8 cellular contexts compared by ENCODE assay signal in genomic region chr3:129441215-129441614, GRCh38. TPM values are rescaled to one million over a fixed set of nuclear protein-coding genes. Genes with fewer than 3 reads are reported as not detected.
DNase-seq lines count a peak whose midpoint lies in the region; ATAC-seq, FAIRE-seq and TF ChIP-seq lines count a peak whose summit lies in the region.

No MANE protein-coding gene starts in this region.

- CTCF ChIA-PET in GM12878 (lab: Yijun Ruan, JAX): interaction anchor here (0.9 to 5.5 kb wide), 6 partner anchors 12 to 58 kb away, joined by 3 to 43 read pairs (median 5); no protein-coding TSS in a partner anchor

- H3K27me3 Mint-ChIP-seq in mesothelial cell of epicardium (ENCODE audit: low read depth): no peaks in the 10 kb centered on the region

- no peak for FAIRE-seq in GM12878 (lab: Jason Lieb, UNC)

- SMC1A ChIA-PET in GM12878 (lab: Charles Lee; ENCODE audit: uncharacterized antibody, unreplicated experiment): interaction anchor here (0.6 to 14.5 kb wide), 9 partner anchors 10 to 385 kb away, joined by 3 to 275 read pairs (median 6); partner anchors contain the start of gene EFCAB12

- H2AFZ ChIP-seq in GM12878 (ENCODE audit: control insufficient read depth, low read depth, low read length): peak overlapping the region; percentile 95; the same call in 1 of the 2 replicates

- no peaks in the 10 kb centered on the region for H4K20me1 ChIP-seq in GM12878 (ENCODE audit: control insufficient read depth, insufficient read depth)

- H3K27ac Mint-ChIP-seq in mesothelial cell of epicardium: peak overlapping the region; percentile 95

- peaks cover 39% of the 10 kb centered on the region for H3K79me2 ChIP-seq in GM12878 (ENCODE audit: control insufficient read depth, insufficient read depth, low read length)

- H3K36me3 Mint-ChIP-seq in mesothelial cell of epicardium: peaks cover 9% of the 10 kb centered on the region

- in situ Hi-C loops in GM12878 (cut with MboI): no loop called here

- H3K4me2 ChIP-seq in GM12878 (ENCODE audit: control insufficient read depth, insufficient read depth): peak overlapping the region; percentile 93

- 83% methylated on average over 9 of the region's 9 CpGs for WGBS in GM12878 (ENCODE audit: insufficient coverage, insufficient replicate concordance, low lambda C conversion rate, missing lambda C conversion rate)

- RAD21 ChIA-PET in GM12878 (lab: Charles Lee; ENCODE audit: unreplicated experiment): interaction anchor here (0.9 to 3.8 kb wide), 6 partner anchors 15 to 58 kb away, joined by 3 to 22 read pairs (median 4); no protein-coding TSS in a partner anchor

- peaks cover 54% of the 10 kb centered on the region for H3K4me1 Mint-ChIP-seq in mesothelial cell of epicardium

- TF ChIP-seq CTCF in BE2C (IDR thresholded peaks at IDR 0.05; ENCODE audit: low read depth, low read length): no peak
- no peak for TF ChIP-seq CTCF in GM12878 (IDR thresholded peaks at IDR 0.05 in 2 of 3, conservative IDR thresholded peaks at IDR 0.05 in 1 of 3; ENCODE audit: control insufficient read depth in 2 of 3, extremely low read depth in 1 of 3, insufficient read depth in 1 of 3, low read depth in 3 of 3, low read length in 3 of 3)
- no peak for TF ChIP-seq CTCF in mesothelial cell of epicardium (IDR thresholded peaks at IDR 0.05; ENCODE audit: unreplicated experiment)

- POLR2A ChIA-PET in GM12878 (lab: Charles Lee): interaction anchor here (0.6 to 6.0 kb wide), 13 partner anchors 9 to 321 kb away, joined by 3 to 40 read pairs (median 4); partner anchors contain the start of gene EFCAB12

- H3K4me3 ChIP-seq in BE2C (ENCODE audit: low read depth, low read length) (peak overlapping the region; percentile 98), GM12878 (peak overlapping the region; percentile 76)
- H3K4me3 ChIP-seq in Jurkat, Clone E6-1 (ENCODE audit: low read length): peak overlapping the region; percentile 76

- BruUV-seq in GM12878 (replicated peaks; lab: Mats Ljungman, UMichigan): no TSS peak

- TF ChIP-seq POLR2A in GM12878 (IDR thresholded peaks at IDR 0.05; ENCODE audit: low read depth, low read length): no peak

- no peak overlapping the region for H3K9ac ChIP-seq in GM12878 (ENCODE audit: control insufficient read depth, insufficient read depth, low read length)

- no peak for ATAC-seq in GM12878
- ATAC-seq in GM21381 (IDR thresholded peaks at IDR 0.05; ENCODE audit: unreplicated experiment): no peak

- H3K27ac ChIP-seq in GM12878 (ENCODE audit: control insufficient read depth, insufficient read depth): peak overlapping the region; percentile 91; the same call in 1 of the 2 replicates

- H3K36me3 ChIP-seq in BE2C: peaks cover 6% of the 10 kb centered on the region
- H3K36me3 ChIP-seq in GM12878 (ENCODE audit: control insufficient read depth in 2 of 2, insufficient read depth in 2 of 2, low read length in 1 of 2): no peaks in the 10 kb centered on the region

- intact Hi-C loops in GM12878 (cut with micrococcal nuclease; ENCODE audit: unreplicated experiment): loop anchor here (2.0 kb wide), 1 partner anchor 42 kb away; no protein-coding TSS in a partner anchor

- DNase-seq in BE2C (no peak), GM12878 (ENCODE audit: low read depth, low spot score) (no peak), mesothelial cell of epicardium (ENCODE audit: low spot score in 2 of 2, unreplicated experiment in 2 of 2) (no peak), NCI-H2227 (lab: John Stamatoyannopoulos, UW; ENCODE audit: unreplicated experiment) (no peak), activated gamma-delta T cell (lab: John Stamatoyannopoulos, UW) (no peak), NCI-H226 (no peak)
- peak; percentile 57 for DNase-seq in Jurkat, Clone E6-1 (ENCODE audit: low read depth, low spot score)

- H3K4me3 Mint-ChIP-seq in mesothelial cell of epicardium: peak overlapping the region; percentile 92

- TF ChIP-seq EP300 in GM12878 (IDR thresholded peaks at IDR 0.05; ENCODE audit: borderline replicate concordance in 1 of 2, control insufficient read depth in 1 of 2, low read depth in 2 of 2, low read length in 2 of 2): no peak

- no peaks in the 10 kb centered on the region for H3K27me3 ChIP-seq in BE2C
- no peaks in the 10 kb centered on the region for H3K27me3 ChIP-seq in GM12878 (replicated peaks in 1 of 2; ENCODE audit: control insufficient read depth in 2 of 2, insufficient read depth in 2 of 2, low read length in 1 of 2)

- H3K4me1 ChIP-seq in BE2C (peaks cover 8% of the 10 kb centered on the region), GM12878 (ENCODE audit: control insufficient read depth, insufficient read depth, low read length) (peaks cover 11% of the 10 kb centered on the region; the same call in 1 of the 2 replicates)

- H3K9me3 Mint-ChIP-seq in mesothelial cell of epicardium: no peaks in the 10 kb centered on the region

- TF ChIP-seq RAD21 in GM12878 (IDR thresholded peaks at IDR 0.05; ENCODE audit: insufficient read depth, low read depth, low read length): no peak

- H3K9me3 ChIP-seq in BE2C (no peaks in the 10 kb centered on the region), GM12878 (replicated peaks; ENCODE audit: control insufficient read depth, insufficient read depth, low read length) (no peaks in the 10 kb centered on the region)

TF ChIP-seq in GM12878, 131 proteins besides CTCF, POLR2A, EP300 and RAD21 (continues in another document):
- TF ChIP-seq MEF2B (IDR thresholded peaks at IDR 0.05; ENCODE audit: partially characterized antibody, poor library complexity, severe bottlenecking) (no peak), PAX8 (IDR thresholded peaks at IDR 0.05) (no peak)

RNA-seq across cellular contexts. Expression of gene IFT122, which starts 1.2 kb away (rescaled TPM):
- polyA plus RNA-seq in BE2C (2012; ENCODE audit: insufficient read depth, insufficient read length, low read depth): 19.1 TPM
- polyA plus RNA-seq in Jurkat, Clone E6-1 (2012; ENCODE audit: insufficient read depth, insufficient read length): 49.5 TPM
- total RNA-seq in GM12878 (2013; cell fraction: nucleolus; rRNA removed): 29.5 and 44.4 TPM in 2 replicates
- 8.3 and 10.4 TPM in 2 replicates for total RNA-seq in GM12878 (2014; rRNA removed)
- 6.4 and 6.6 TPM in 2 replicates for total RNA-seq in GM12878 (2014; rRNA removed; fragmentation: Illumina TruSeq; extraction: Trizol)
- total RNA-seq in GM12878 (2021): 12.2 and 12.9 TPM in 2 replicates
- polyA plus RNA-seq in GM12878 (2011; ENCODE audit: low read depth): 13.7 TPM
- 6.4 and 8.6 TPM in 2 replicates for polyA plus RNA-seq in GM12878 (2011; rRNA removed)
- 8.4 and 8.5 TPM in 2 replicates for polyA plus RNA-seq in GM12878 (2011; cell fraction: cytosol; rRNA removed)
- polyA plus RNA-seq in GM12878 (2011; cell fraction: nucleus; rRNA removed): 39.3 and 42.4 TPM in 2 replicates
- polyA plus RNA-seq in GM12878 (2012): 9.4 and 10.7 TPM in 2 replicates
- polyA plus RNA-seq in GM12878 (2014; fragmentation: Illumina TruSeq; extraction: Trizol): 6.7 and 12.1 TPM in 2 replicates
- polyA plus RNA-seq in GM12878 (2014; fragmentation: Nextera tagmentation; extraction: Ambion mirVana): 1 to 10 TPM; 1.8 to 2.0 TPM
- polyA plus RNA-seq in GM12878 (2014; rRNA removed): 8.1 TPM in 2 replicates
- 10 to 100 TPM; 13.8 to 19.2 TPM for polyA plus RNA-seq in GM12878 (2016; fragmentation: Nextera tagmentation; extraction: Ambion mirVana)
- 15.3 and 22.0 TPM in 2 replicates for polyA minus RNA-seq in GM12878 (2011; rRNA and poly(A)+ RNA removed)
- polyA minus RNA-seq in GM12878 (2011; cell fraction: cytosol; rRNA and poly(A)+ RNA removed): 4.8 and 5.1 TPM in 2 replicates
- 19.5 and 28.5 TPM in 2 replicates for polyA minus RNA-seq in GM12878 (2011; cell fraction: nucleus; rRNA and poly(A)+ RNA removed)
- 41.9 to 48.0 TPM (median 45.8 TPM) in 3 replicates for total RNA-seq in mesothelial cell of epicardium

RNA-seq across cellular contexts. Expression of gene MBD4, which starts 1.5 kb away (rescaled TPM):
- 34.5 TPM for polyA plus RNA-seq in BE2C (2012; ENCODE audit: insufficient read depth, insufficient read length, low read depth)
- polyA plus RNA-seq in Jurkat, Clone E6-1 (2012; ENCODE audit: insufficient read depth, insufficient read length): 74.1 TPM
- total RNA-seq in GM12878 (2013; cell fraction: nucleolus; rRNA removed): 61.6 and 66.5 TPM in 2 replicates
- total RNA-seq in GM12878 (2014; rRNA removed) (46.1 and 57.9 TPM in 2 replicates), GM12878 (2014; rRNA removed; fragmentation: Illumina TruSeq; extraction: Trizol) (56.6 and 57.2 TPM in 2 replicates), GM12878 (2021) (42.2 and 44.1 TPM in 2 replicates), mesothelial cell of epicardium (26.6 to 27.1 TPM (median 26.6 TPM) in 3 replicates)
- 21.6 TPM for polyA plus RNA-seq in GM12878 (2011; ENCODE audit: low read depth)
- polyA plus RNA-seq in GM12878 (2011; rRNA removed) (43.9 and 65.4 TPM in 2 replicates), GM12878 (2014; fragmentation: Illumina TruSeq; extraction: Trizol) (59.0 and 71.3 TPM in 2 replicates), GM12878 (2014; fragmentation: Nextera tagmentation; extraction: Ambion mirVana) (10 to 100 TPM; 17.7 to 23.6 TPM), GM12878 (2014; rRNA removed) (48.2 and 51.8 TPM in 2 replicates), GM12878 (2016; fragmentation: Nextera tagmentation; extraction: Ambion mirVana) (10 to 100 TPM; 52.8 to 54.7 TPM)
- 13.3 and 15.3 TPM in 2 replicates for polyA plus RNA-seq in GM12878 (2011; cell fraction: cytosol; rRNA removed)
- polyA plus RNA-seq in GM12878 (2011; cell fraction: nucleus; rRNA removed): 58.2 and 77.4 TPM in 2 replicates
- 31.3 and 41.5 TPM in 2 replicates for polyA plus RNA-seq in GM12878 (2012)
- 19.3 and 21.9 TPM in 2 replicates for polyA minus RNA-seq in GM12878 (2011; rRNA and poly(A)+ RNA removed)
- polyA minus RNA-seq in GM12878 (2011; cell fraction: cytosol; rRNA and poly(A)+ RNA removed): 8.2 and 11.1 TPM in 2 replicates
- polyA minus RNA-seq in GM12878 (2011; cell fraction: nucleus; rRNA and poly(A)+ RNA removed): 36.0 and 51.6 TPM in 2 replicates

RNA-seq across cellular contexts. Expression of gene EFCAB12, which starts 12.8 kb away (rescaled TPM):
- 0.08 TPM for polyA plus RNA-seq in BE2C (2012; ENCODE audit: insufficient read depth, insufficient read length, low read depth)
- 1.00 TPM for polyA plus RNA-seq in Jurkat, Clone E6-1 (2012; ENCODE audit: insufficient read depth, insufficient read length)
- 4.6 and 4.8 TPM in 2 replicates for total RNA-seq in GM12878 (2013; cell fraction: nucleolus; rRNA removed)
- 0.34 and 0.38 TPM in 2 replicates for total RNA-seq in GM12878 (2014; rRNA removed)
- 0.27 and 0.37 TPM in 2 replicates for total RNA-seq in GM12878 (2014; rRNA removed; fragmentation: Illumina TruSeq; extraction: Trizol)
- total RNA-seq in GM12878 (2021): 0.61 and 0.67 TPM in 2 replicates
- 0.38 TPM for polyA plus RNA-seq in GM12878 (2011; ENCODE audit: low read depth)
- polyA plus RNA-seq in GM12878 (2011; rRNA removed): 0.36 and 0.38 TPM in 2 replicates
- polyA plus RNA-seq in GM12878 (2011; cell fraction: cytosol; rRNA removed): 0.37 and 0.47 TPM in 2 replicates
- polyA plus RNA-seq in GM12878 (2011; cell fraction: nucleus; rRNA removed): 2.6 and 3.3 TPM in 2 replicates
- 0.84 and 0.97 TPM in 2 replicates for polyA plus RNA-seq in GM12878 (2012)
- polyA plus RNA-seq in GM12878 (2014; fragmentation: Illumina TruSeq; extraction: Trizol): 0.30 and 0.66 TPM in 2 replicates
- under 1 TPM; 0.02 to 0.03 TPM for polyA plus RNA-seq in GM12878 (2014; fragmentation: Nextera tagmentation; extraction: Ambion mirVana)
- 0.81 and 0.85 TPM in 2 replicates for polyA plus RNA-seq in GM12878 (2014; rRNA removed)
- polyA plus RNA-seq in GM12878 (2016; fragmentation: Nextera tagmentation; extraction: Ambion mirVana): under 1 TPM; 0.21 to 0.32 TPM
- polyA minus RNA-seq in GM12878 (2011; rRNA and poly(A)+ RNA removed): 0.95 and 1.2 TPM in 2 replicates
- not detected in 2 replicates for polyA minus RNA-seq in GM12878 (2011; cell fraction: cytosol; rRNA and poly(A)+ RNA removed)
- polyA minus RNA-seq in GM12878 (2011; cell fraction: nucleus; rRNA and poly(A)+ RNA removed): 1.1 and 1.4 TPM in 2 replicates
- total RNA-seq in mesothelial cell of epicardium: 0.74 to 1.1 TPM (median 0.80 TPM) in 3 replicates
